ENCODE assay signal across 9 cellular contexts in genomic region chr11:75338516-75339218, GRCh38.
DNase-seq lines count a peak whose midpoint lies in the region; ATAC-seq and TF ChIP-seq lines count a peak whose summit lies in the region.
"Had no signal": no experiment of that assay in that cellular context is flagged by ENCODE, and none has a peak within 500 bp of the region (broad histone marks: within the 10 kb centered on the region; RNA-seq: fewer than 3 reads in every experiment).

No MANE protein-coding gene starts in this region.

- no peak for ATAC-seq in HG02763 (IDR thresholded peaks at IDR 0.05; ENCODE audit: unreplicated experiment)

- H3K27me3 ChIP-seq in muscle layer of duodenum (ENCODE audit: low read depth, low read length) = no peaks in the 10 kb centered on the region

- peaks cover 70 to 97% of the 10 kb centered on the region in 2 donors for H3K4me1 ChIP-seq in muscle layer of duodenum (ENCODE audit: control insufficient read depth in 1 of 2, insufficient read depth in 2 of 2, low read length in 2 of 2)

- H3K4me3 ChIP-seq in choroid plexus epithelial cell (ENCODE audit: low read depth, low read length) (no peak overlapping the region), muscle layer of duodenum (ENCODE audit: low read depth in 1 of 2, low read length in 2 of 2) (peak overlapping the region in 1 of 2 donors; percentile 6)

- no peaks in the 10 kb centered on the region for H3K9me3 ChIP-seq in muscle layer of duodenum (ENCODE audit: control insufficient read depth in 1 of 2, low read length in 2 of 2)

- H3K36me3 ChIP-seq in muscle layer of duodenum (ENCODE audit: control insufficient read depth in 1 of 2, insufficient read depth in 2 of 2, low read length in 2 of 2) = no peaks in the 10 kb centered on the region

- peak overlapping the region; percentile 79 for H3K27ac ChIP-seq in muscle layer of duodenum (ENCODE audit: low read length)

- DNase-seq in stimulated activated CD4-positive, alpha-beta T cell treated with anti-CD3 and anti-CD28 coated beads, Interleukin-2, amount 100 ng/mL, for 24 hours = peak; percentile 30 to 33
- no peak for DNase-seq in stimulated activated CD4-positive, alpha-beta T cell treated with anti-CD3 and anti-CD28 coated beads, Interleukin-4, amount 100 ng/mL, for 1 hour
- DNase-seq in choroid plexus epithelial cell (ENCODE audit: low read depth) (peak; percentile 73), SHP77 treated with DMSO at 0.1 percent for 48 hours (lab: John Stamatoyannopoulos, UW) (no peak), NCI-H1105 treated with DMSO at 0.1 percent for 48 hours (lab: John Stamatoyannopoulos, UW) (no peak), NCI-H510A treated with DMSO at 0.1 percent for 48 hours (lab: John Stamatoyannopoulos, UW) (no peak)
- DNase-seq: NCI-H2029 had no signal

- TF ChIP-seq CTCF in choroid plexus epithelial cell (conservative IDR thresholded peaks at IDR 0.05; ENCODE audit: low read depth, low read length) = no peak

Comparison
In these comparisons a context has a peak if more than half of its experiments do, and no peak if none do; other contexts are left out.
1. DNase-seq: peak in stimulated activated CD4-positive, alpha-beta T cell treated with anti-CD3 and anti-CD28 coated beads, Interleukin-2, amount 100 ng/mL, for 24 hours (2 of 2) and choroid plexus epithelial cell (single experiment); none in stimulated activated CD4-positive, alpha-beta T cell treated with anti-CD3 and anti-CD28 coated beads, Interleukin-4, amount 100 ng/mL, for 1 hour (single experiment), SHP77 treated with DMSO at 0.1 percent for 48 hours (single experiment), NCI-H1105 treated with DMSO at 0.1 percent for 48 hours (single experiment) and NCI-H510A treated with DMSO at 0.1 percent for 48 hours (single experiment).